Comparison of ENCODE assay signal across 12 cellular contexts in the genomic region with DNA sequence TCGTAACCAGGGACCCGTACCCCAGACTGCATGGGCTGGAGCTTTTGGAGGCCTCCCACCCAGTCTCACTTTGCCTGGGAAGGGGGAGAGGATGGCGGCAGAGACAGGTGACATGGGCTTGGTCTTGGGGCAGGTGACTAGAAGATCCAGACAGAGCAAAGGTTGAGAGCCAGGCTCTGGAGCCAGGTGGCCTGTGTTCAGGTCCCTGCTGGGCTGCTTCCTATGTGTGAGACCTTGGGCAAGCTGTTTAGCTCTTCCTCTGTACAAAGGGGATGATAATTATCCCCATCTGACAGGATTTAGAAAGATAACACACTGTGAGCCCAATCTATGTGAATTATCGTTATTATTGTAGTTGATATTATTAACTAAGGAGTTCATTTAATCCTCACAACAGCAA. TPM values are rescaled to one million over a fixed set of nuclear protein-coding genes. Genes with fewer than 3 reads are reported as not detected.
DNase-seq lines count a peak whose midpoint lies in the region; ATAC-seq, FAIRE-seq and TF ChIP-seq lines count a peak whose summit lies in the region.
"Had no signal": no experiment of that assay in that cellular context is flagged by ENCODE, and none has a peak within 500 bp of the region (broad histone marks: within the 10 kb centered on the region; RNA-seq: fewer than 3 reads in every experiment).

No MANE protein-coding gene starts in this region.

- no peaks in the 10 kb centered on the region for H3K9me3 Mint-ChIP-seq in HFFc6
- H3K9me3 Mint-ChIP-seq: CD8-positive, alpha-beta memory T cell had no signal

- ATAC-seq in lower lobe of right lung: no peak
- no peak for ATAC-seq in GM21737 (IDR thresholded peaks at IDR 0.05; ENCODE audit: unreplicated experiment)
- ATAC-seq: naive thymus-derived CD4-positive, alpha-beta T cell had no signal

- peak overlapping the region; percentile 88 for H3K4me3 Mint-ChIP-seq in HFFc6
- H3K4me3 Mint-ChIP-seq: naive thymus-derived CD4-positive, alpha-beta T cell had no signal

- peak overlapping the region; percentile 35 for H3K27ac ChIP-seq in brain microvascular endothelial cell
- H3K27ac ChIP-seq in lower lobe of right lung: peak overlapping the region; percentile 65
- H3K27ac ChIP-seq in substantia nigra (ENCODE audit: low read depth, low read length, poor library complexity, severe bottlenecking): peak overlapping the region; percentile 24

- peaks cover 16% of the 10 kb centered on the region for H3K27me3 Mint-ChIP-seq in HFFc6 (ENCODE audit: insufficient read depth)

- peaks cover 66% of the 10 kb centered on the region for H3K4me1 ChIP-seq in lower lobe of right lung

- TF ChIP-seq POLR2A in GM12892 (IDR thresholded peaks at IDR 0.05; ENCODE audit: low read depth, low read length): no peak

- intact Hi-C loops in lower lobe of right lung (cut with DNase I): no loop called here

- TF ChIP-seq CTCF in HFFc6 (IDR thresholded peaks at IDR 0.05) (no peak), brain microvascular endothelial cell (IDR thresholded peaks at IDR 0.05; ENCODE audit: low read depth, low read length, missing control alignments) (no peak), lower lobe of right lung (IDR thresholded peaks at IDR 0.05) (no peak)

- peak overlapping the region; percentile 92 for H3K27ac Mint-ChIP-seq in HFFc6
- H3K27ac Mint-ChIP-seq: CD8-positive, alpha-beta memory T cell; naive thymus-derived CD4-positive, alpha-beta T cell had no signal

- no peaks in the 10 kb centered on the region for H3K9me3 ChIP-seq in lower lobe of right lung

- H3K27me3 ChIP-seq in brain microvascular endothelial cell (replicated peaks): no peaks in the 10 kb centered on the region
- no peaks in the 10 kb centered on the region for H3K27me3 ChIP-seq in lower lobe of right lung (ENCODE audit: low read depth)

- H3K36me3 Mint-ChIP-seq in HFFc6 (ENCODE audit: low read depth): peaks cover 29% of the 10 kb centered on the region
- H3K36me3 Mint-ChIP-seq: CD8-positive, alpha-beta memory T cell; naive thymus-derived CD4-positive, alpha-beta T cell had no signal

- H3K4me1 Mint-ChIP-seq in HFFc6 (ENCODE audit: low read depth): peaks cover 84% of the 10 kb centered on the region

- no peak overlapping the region for H3K4me3 ChIP-seq in brain microvascular endothelial cell (ENCODE audit: low read depth, low read length)
- no peak overlapping the region for H3K4me3 ChIP-seq in lower lobe of right lung

- DNase-seq in HFFc6 (no peak), brain microvascular endothelial cell (no peak), lower lobe of right lung (no peak), substantia nigra (lab: John Stamatoyannopoulos, UW) (peak in 1 of 49 donors; percentile 26), DMS 273 treated with DMSO at 0.1 percent for 48 hours (lab: John Stamatoyannopoulos, UW) (no peak), dedifferentiated amniotic fluid mesenchymal stem cell (ENCODE audit: extremely low spot score) (no peak), GM12892 (ENCODE audit: insufficient read length) (no peak)
- DNase-seq: activated CD8-positive, alpha-beta memory T cell treated with anti-CD3 and anti-CD28 coated beads, Interleukin-2, amount 50 U/mL, for 4 hours; CD8-positive, alpha-beta memory T cell; naive thymus-derived CD4-positive, alpha-beta T cell had no signal

- in situ Hi-C loops in brain microvascular endothelial cell (cut with HindIII; ENCODE audit: low pct_ligation_motif_present, low sequenced_read_pairs): no loop called here

- peaks cover 5% of the 10 kb centered on the region for H3K36me3 ChIP-seq in brain microvascular endothelial cell (replicated peaks)
- peaks cover 5% of the 10 kb centered on the region for H3K36me3 ChIP-seq in lower lobe of right lung

- FAIRE-seq in GM12892 (lab: Jason Lieb, UNC): no peak
- FAIRE-seq: endometrium had no signal

RNA-seq across cellular contexts. Expression of a gene that starts 16.1 kb away (rescaled TPM):
- 100 to 1,000 TPM; 126 to 199 (median 147) TPM for total RNA-seq in HFFc6 (2021; fragmentation: NEBNext Ultra II Directional; extraction: Animal tissue kit (Norgen Biotek cat#: 25700))
- 117 TPM for total RNA-seq in lower lobe of right lung
- polyA plus RNA-seq in GM12892 (2012; ENCODE audit: missing spikeins): 6.3 TPM

RNA-seq across cellular contexts. Expression of a gene that starts 42.3 kb away (rescaled TPM):
- 1,000 to 10,000 TPM; 1,658 to 2,163 (median 1,911) TPM for total RNA-seq in HFFc6 (2021; fragmentation: NEBNext Ultra II Directional; extraction: Animal tissue kit (Norgen Biotek cat#: 25700))
- 1,651 TPM for total RNA-seq in lower lobe of right lung
- polyA plus RNA-seq in GM12892 (2012; ENCODE audit: missing spikeins): 4,425 TPM
